ENCODE assay signal across 11 cellular contexts in the genomic region with DNA sequence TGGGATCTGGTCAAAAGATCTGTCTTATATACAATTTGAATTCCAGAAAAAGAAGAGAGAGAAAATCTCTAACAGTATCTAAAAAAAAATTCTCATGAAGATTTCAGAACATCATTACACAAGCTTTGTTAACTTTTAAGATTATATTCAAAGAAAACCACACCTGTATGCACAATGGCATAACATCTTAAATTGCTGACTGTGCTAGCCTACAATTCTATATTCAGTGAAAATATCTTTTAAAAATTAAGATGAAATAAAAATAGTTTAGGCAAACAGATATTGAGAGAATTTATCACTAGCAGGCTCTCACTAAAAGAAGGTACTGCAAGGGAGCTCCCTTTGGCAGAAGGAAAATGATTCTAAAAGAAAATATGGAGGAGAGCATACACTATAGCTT.
"Had no signal": no experiment of that assay in that cellular context is flagged by ENCODE, and none has a peak within 500 bp of the region (broad histone marks: within the 10 kb centered on the region; RNA-seq: fewer than 3 reads in every experiment).

No MANE protein-coding gene starts in this region.

- ATAC-seq: GM23338, HCT116 had no signal

- FAIRE-seq: H1, H54 had no signal

- H3K4me1 ChIP-seq: HAP-1 had no signal

- H3K9ac ChIP-seq: GM23248 had no signal

- H3K9me3 ChIP-seq: HAP-1 had no signal

- DNase-seq: GM23248, GOT3, H7, H9, HCEC 1CT, HFFc6 had no signal

- H3K4me3 ChIP-seq: GM23248, GM23338, HAP-1 had no signal

- H2AFZ ChIP-seq: GM23248, GM23338 had no signal

- H3K36me3 ChIP-seq: HAP-1 had no signal

- H3K4me2 ChIP-seq: GM23338 had no signal

- H3K27ac ChIP-seq: GM23248 had no signal
